1 cellular context compared by ENCODE assay signal in genomic region chr21:43864313-43864805, GRCh38.
A peak's percentile ranks its signal among the peaks of the same experiment; 100 is the strongest.
TF ChIP-seq lines count a peak whose summit lies in the region.

No MANE protein-coding gene starts in this region.

TF ChIP-seq in HEK293, 187 proteins besides CTCF, POLR2A, EP300 and RAD21 (continued from another document and continues in another):
- TF ChIP-seq ZBTB49 (tag by site-specific recombination; IDR thresholded peaks at IDR 0.05; ENCODE audit: low read depth), result no peak
- TF ChIP-seq, protein P1, sequence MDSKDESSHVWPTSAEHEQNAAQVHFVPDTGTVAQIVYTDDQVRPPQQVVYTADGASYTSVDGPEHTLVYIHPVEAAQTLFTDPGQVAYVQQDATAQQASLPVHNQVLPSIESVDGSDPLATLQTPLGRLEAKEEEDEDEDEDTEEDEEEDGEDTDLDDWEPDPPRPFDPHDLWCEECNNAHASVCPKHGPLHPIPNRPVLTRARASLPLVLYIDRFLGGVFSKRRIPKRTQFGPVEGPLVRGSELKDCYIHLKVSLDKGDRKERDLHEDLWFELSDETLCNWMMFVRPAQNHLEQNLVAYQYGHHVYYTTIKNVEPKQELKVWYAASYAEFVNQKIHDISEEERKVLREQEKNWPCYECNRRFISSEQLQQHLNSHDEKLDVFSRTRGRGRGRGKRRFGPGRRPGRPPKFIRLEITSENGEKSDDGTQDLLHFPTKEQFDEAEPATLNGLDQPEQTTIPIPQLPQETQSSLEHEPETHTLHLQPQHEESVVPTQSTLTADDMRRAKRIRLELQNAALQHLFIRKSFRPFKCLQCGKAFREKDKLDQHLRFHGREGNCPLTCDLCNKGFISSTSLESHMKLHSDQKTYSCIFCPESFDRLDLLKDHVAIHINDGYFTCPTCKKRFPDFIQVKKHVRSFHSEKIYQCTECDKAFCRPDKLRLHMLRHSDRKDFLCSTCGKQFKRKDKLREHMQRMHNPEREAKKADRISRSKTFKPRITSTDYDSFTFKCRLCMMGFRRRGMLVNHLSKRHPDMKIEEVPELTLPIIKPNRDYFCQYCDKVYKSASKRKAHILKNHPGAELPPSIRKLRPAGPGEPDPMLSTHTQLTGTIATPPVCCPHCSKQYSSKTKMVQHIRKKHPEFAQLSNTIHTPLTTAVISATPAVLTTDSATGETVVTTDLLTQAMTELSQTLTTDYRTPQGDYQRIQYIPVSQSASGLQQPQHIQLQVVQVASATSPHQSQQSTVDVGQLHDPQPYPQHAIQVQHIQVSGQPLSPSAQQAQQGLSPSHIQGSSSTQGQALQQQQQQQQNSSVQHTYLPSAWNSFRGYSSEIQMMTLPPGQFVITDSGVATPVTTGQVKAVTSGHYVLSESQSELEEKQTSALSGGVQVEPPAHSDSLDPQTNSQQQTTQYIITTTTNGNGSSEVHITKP (tag by site-specific recombination; IDR thresholded peaks at IDR 0.05), result no peak; the same call in 1 of the 2 replicates
- no peak for TF ChIP-seq ZNF175 (tag by site-specific recombination; IDR thresholded peaks at IDR 0.05)
- TF ChIP-seq GLI4 (tag by site-specific recombination; IDR thresholded peaks at IDR 0.05), result 0 out of 2 replicates have a peak, but pooled peaks have one; percentile 13
- TF ChIP-seq ZNF140 (tag by site-specific recombination; IDR thresholded peaks at IDR 0.05), result no peak
- peak; percentile 45; the same call in 1 of the 2 replicates for TF ChIP-seq ZNF10 (tag by site-specific recombination; IDR thresholded peaks at IDR 0.05)
- no peak; the same call in 1 of the 2 replicates for TF ChIP-seq ZNF24 (tag by site-specific recombination; IDR thresholded peaks at IDR 0.05)
- no peak for TF ChIP-seq ZNF433 (tag by site-specific recombination; IDR thresholded peaks at IDR 0.05; ENCODE audit: low read depth)
- TF ChIP-seq GLIS2 (tag by site-specific recombination; IDR thresholded peaks at IDR 0.05), result peak; percentile 74
- TF ChIP-seq ZNF302 (tag by site-specific recombination; IDR thresholded peaks at IDR 0.05; ENCODE audit: low read depth), result no peak
- peak; percentile 60; the same call in 1 of the 2 replicates for TF ChIP-seq ZSCAN5A (tag by site-specific recombination; IDR thresholded peaks at IDR 0.05)
- no peak for TF ChIP-seq ZNF645 (tag by site-specific recombination; IDR thresholded peaks at IDR 0.05)
- TF ChIP-seq ZNF211 (tag by site-specific recombination; IDR thresholded peaks at IDR 0.05; ENCODE audit: low read depth), result no peak
- no peak for TF ChIP-seq SCRT2 (tag by site-specific recombination; IDR thresholded peaks at IDR 0.05)
- no peak for TF ChIP-seq ZNF169 (tag by site-specific recombination; IDR thresholded peaks at IDR 0.05)
- TF ChIP-seq HOXD13 (CRISPR knock-in tag; IDR thresholded peaks at IDR 0.05; ENCODE audit: borderline replicate concordance), result no peak
- TF ChIP-seq ZNF214 (tag by site-specific recombination; IDR thresholded peaks at IDR 0.05; ENCODE audit: borderline replicate concordance), result no peak
- no peak for TF ChIP-seq ZNF529 (tag by site-specific recombination; IDR thresholded peaks at IDR 0.05; ENCODE audit: insufficient replicate concordance)
- no peak for TF ChIP-seq ZNF146 (tag by site-specific recombination; IDR thresholded peaks at IDR 0.05)
- TF ChIP-seq ZFHX2 (tag by site-specific recombination; conservative IDR thresholded peaks at IDR 0.05), result peak; percentile 67
- peak; percentile 58; the same call in 1 of the 2 replicates for TF ChIP-seq SP7 (tag by site-specific recombination; IDR thresholded peaks at IDR 0.05)
- no peak for TF ChIP-seq TRIM28 (IDR thresholded peaks at IDR 0.05; ENCODE audit: borderline replicate concordance, low read length)
- TF ChIP-seq ZNF768 (tag by site-specific recombination; IDR thresholded peaks at IDR 0.05), result no peak
- no peak for TF ChIP-seq ZNF596 (tag by site-specific recombination; IDR thresholded peaks at IDR 0.05)
- TF ChIP-seq ZNF394 (tag by site-specific recombination; IDR thresholded peaks at IDR 0.05; ENCODE audit: borderline replicate concordance), result peak; percentile 24; the same call in 1 of the 2 replicates
- peak; percentile 71 for TF ChIP-seq KLF1 (tag by site-specific recombination; IDR thresholded peaks at IDR 0.05)
- TF ChIP-seq ZXDB (tag by site-specific recombination; IDR thresholded peaks at IDR 0.05), result peak; percentile 84
- TF ChIP-seq YY2 (tag by site-specific recombination; IDR thresholded peaks at IDR 0.05), result no peak
- peak; percentile 79; the same call in 1 of the 2 replicates for TF ChIP-seq ZEB2 (tag by site-specific recombination; IDR thresholded peaks at IDR 0.05)
- TF ChIP-seq REST (tag by site-specific recombination; IDR thresholded peaks at IDR 0.05), result peak; percentile 39; the same call in 1 of the 2 replicates
- no peak for TF ChIP-seq TCF7L2 (IDR thresholded peaks at IDR 0.05; ENCODE audit: borderline replicate concordance, low read depth, low read length)
- TF ChIP-seq ZNF274 (IDR thresholded peaks at IDR 0.05; ENCODE audit: low read length), result no peak
- TF ChIP-seq ZNF274 (tag by site-specific recombination; IDR thresholded peaks at IDR 0.05; ENCODE audit: borderline replicate concordance), result no peak
- TF ChIP-seq ZNF514 (tag by site-specific recombination; IDR thresholded peaks at IDR 0.05), result no peak
- TF ChIP-seq ZNF777 (tag by site-specific recombination; IDR thresholded peaks at IDR 0.05; ENCODE audit: borderline replicate concordance), result no peak
- no peak for TF ChIP-seq ZNF350 (tag by site-specific recombination; IDR thresholded peaks at IDR 0.05)
- TF ChIP-seq ZNF248 (tag by site-specific recombination; IDR thresholded peaks at IDR 0.05), result no peak
- peak; percentile 20; the same call in 1 of the 2 replicates for TF ChIP-seq KLF10 (tag by site-specific recombination; IDR thresholded peaks at IDR 0.05)
- TF ChIP-seq ZBTB48 (tag by site-specific recombination; IDR thresholded peaks at IDR 0.05), result peak; percentile 52
- no peak for TF ChIP-seq ZNF18 (tag by site-specific recombination; IDR thresholded peaks at IDR 0.05)
- no peak for TF ChIP-seq ZNF707 (tag by site-specific recombination; IDR thresholded peaks at IDR 0.05)
- no peak for TF ChIP-seq ZNF658 (tag by site-specific recombination; IDR thresholded peaks at IDR 0.05)
- peak; percentile 86 for TF ChIP-seq ZNF600 (tag by site-specific recombination; IDR thresholded peaks at IDR 0.05)
- no peak for TF ChIP-seq ZNF580 (tag by site-specific recombination; IDR thresholded peaks at IDR 0.05)
- TF ChIP-seq ZBTB6 (tag by site-specific recombination; IDR thresholded peaks at IDR 0.05), result no peak
- TF ChIP-seq, protein P2, sequence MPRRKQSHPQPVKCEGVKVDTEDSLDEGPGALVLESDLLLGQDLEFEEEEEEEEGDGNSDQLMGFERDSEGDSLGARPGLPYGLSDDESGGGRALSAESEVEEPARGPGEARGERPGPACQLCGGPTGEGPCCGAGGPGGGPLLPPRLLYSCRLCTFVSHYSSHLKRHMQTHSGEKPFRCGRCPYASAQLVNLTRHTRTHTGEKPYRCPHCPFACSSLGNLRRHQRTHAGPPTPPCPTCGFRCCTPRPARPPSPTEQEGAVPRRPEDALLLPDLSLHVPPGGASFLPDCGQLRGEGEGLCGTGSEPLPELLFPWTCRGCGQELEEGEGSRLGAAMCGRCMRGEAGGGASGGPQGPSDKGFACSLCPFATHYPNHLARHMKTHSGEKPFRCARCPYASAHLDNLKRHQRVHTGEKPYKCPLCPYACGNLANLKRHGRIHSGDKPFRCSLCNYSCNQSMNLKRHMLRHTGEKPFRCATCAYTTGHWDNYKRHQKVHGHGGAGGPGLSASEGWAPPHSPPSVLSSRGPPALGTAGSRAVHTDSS (tag by site-specific recombination; IDR thresholded peaks at IDR 0.05), result no peak
- peak; percentile 78 for TF ChIP-seq ZNF398 (tag by site-specific recombination; IDR thresholded peaks at IDR 0.05)
